9 cellular contexts compared by ENCODE assay signal in the genomic region with DNA sequence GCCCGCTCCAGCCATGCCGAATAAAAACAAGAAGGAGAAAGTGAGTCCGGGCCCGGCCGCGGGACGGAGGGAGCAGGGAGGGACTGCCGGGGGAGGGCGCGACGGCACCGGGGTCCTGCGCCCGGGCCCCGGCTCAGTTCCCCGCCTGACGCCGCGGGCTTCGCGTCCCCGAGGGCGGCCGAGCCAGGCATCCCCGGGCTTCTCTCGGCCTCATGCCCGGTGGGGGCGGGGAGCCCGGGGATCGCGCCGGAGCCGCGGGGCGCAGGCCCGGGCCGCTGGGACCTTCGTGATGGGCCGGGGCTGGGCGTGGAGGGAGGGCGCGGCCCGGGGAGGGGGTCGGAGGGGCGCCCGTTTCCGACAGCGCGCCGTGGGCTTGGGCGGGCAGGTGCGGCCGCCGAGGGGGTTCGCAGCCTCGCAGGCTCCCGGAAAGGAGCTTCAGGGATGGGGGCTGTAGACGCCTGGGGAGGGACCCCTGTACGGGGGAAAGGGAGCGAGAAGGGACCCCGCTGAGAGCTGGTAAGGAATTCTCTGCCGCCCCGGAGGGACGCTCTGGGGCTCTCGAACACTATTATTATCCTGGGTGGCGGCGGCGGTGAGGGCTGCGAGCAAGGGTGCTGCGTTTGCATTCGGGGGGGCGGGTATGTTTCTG. TPM values are rescaled to one million over a fixed set of nuclear protein-coding genes. Genes with fewer than 3 reads are reported as not detected.
DNase-seq lines count a peak whose midpoint lies in the region; ATAC-seq, FAIRE-seq and TF ChIP-seq lines count a peak whose summit lies in the region.
"Had no signal": no experiment of that assay in that cellular context is flagged by ENCODE, and none has a peak within 500 bp of the region (broad histone marks: within the 10 kb centered on the region; RNA-seq: fewer than 3 reads in every experiment).

No MANE protein-coding gene starts in this region.

- dilution Hi-C loops in mammary epithelial cell (cut with HindIII; ENCODE audit: low sequenced_read_pairs): no loop called here

- POLR2A ChIA-PET in HepG2 (lab: Yijun Ruan, JAX): interaction anchor here (1.0 to 1.1 kb wide), 2 partner anchors 9 to 30 kb away, joined by 3 to 6 read pairs; no protein-coding TSS in a partner anchor

- no peak for TF ChIP-seq POLR2A in HepG2 (IDR thresholded peaks at IDR 0.05; ENCODE audit: insufficient read depth in 1 of 2, low read depth in 2 of 2, low read length in 2 of 2)

- TF ChIP-seq RAD21 in HepG2 (CRISPR knock-in tag; IDR thresholded peaks at IDR 0.05): no peak; the same call in 1 of the 2 replicates

- WGBS in mammary epithelial cell (ENCODE audit: low coverage, missing lambda C conversion rate): 0% methylated on average over 3 of the region's 72 CpGs
- WGBS in HepG2 (ENCODE audit: low lambda C conversion rate): 0% methylated on average over 12 of the region's 72 CpGs

- H3K4me1 ChIP-seq in mammary epithelial cell (ENCODE audit: insufficient read depth, low read length): peaks cover 14% of the 10 kb centered on the region
- H3K4me1 ChIP-seq in HepG2 (ENCODE audit: insufficient read depth, low read length): peaks cover 43% of the 10 kb centered on the region

- H4K20me1 ChIP-seq in mammary epithelial cell (ENCODE audit: insufficient read depth, low read length) (no peaks in the 10 kb centered on the region), HepG2 (ENCODE audit: insufficient read depth, low read length) (no peaks in the 10 kb centered on the region)

- no peak for FAIRE-seq in HepG2 (lab: Jason Lieb, UNC)
- FAIRE-seq: GM18507 had no signal

- peak overlapping the region; percentile 90 for H2AFZ ChIP-seq in mammary epithelial cell (ENCODE audit: low read depth, low read length)
- H2AFZ ChIP-seq in HepG2 (ENCODE audit: low read length): no peak overlapping the region

- peak overlapping the region; percentile 53 to 71 (median 68) for H3K4me3 ChIP-seq in mammary epithelial cell (replicated peaks in 1 of 3; ENCODE audit: insufficient read depth in 1 of 3, low read depth in 2 of 3, low read length in 3 of 3)
- peak overlapping the region; percentile 68 to 81 (median 75) for H3K4me3 ChIP-seq in HepG2 (replicated peaks in 1 of 3; ENCODE audit: insufficient read depth in 1 of 3, low read depth in 2 of 3, low read length in 3 of 3)

- peak overlapping the region; percentile 18 for H3K27ac ChIP-seq in mammary epithelial cell (ENCODE audit: insufficient read depth, low read depth, low read length)
- H3K27ac ChIP-seq in HepG2 (ENCODE audit: extremely low read length, insufficient read depth, low read length): peak overlapping the region; percentile 51

- intact Hi-C loops in mammary epithelial cell (cut with micrococcal nuclease): loop anchor here (2.0 kb wide), 1 partner anchor 55 kb away; no protein-coding TSS in a partner anchor
- intact Hi-C loops in HepG2 (cut with micrococcal nuclease; ENCODE audit: unreplicated experiment): no loop called here

- no peak for TF ChIP-seq EP300 in HepG2 (IDR thresholded peaks at IDR 0.05; ENCODE audit: low read depth in 2 of 2, low read length in 2 of 2)
- no peak for TF ChIP-seq EP300 in HepG2 (CRISPR knock-in tag; IDR thresholded peaks at IDR 0.05; ENCODE audit: borderline replicate concordance)

- peak overlapping the region; percentile 62 for H3K9ac ChIP-seq in mammary epithelial cell (ENCODE audit: insufficient read depth, low read length)
- H3K9ac ChIP-seq in HepG2 (ENCODE audit: insufficient read depth, low read depth, low read length): peak overlapping the region; percentile 71

- no peaks in the 10 kb centered on the region for H3K9me3 ChIP-seq in mammary epithelial cell (replicated peaks; ENCODE audit: insufficient read depth, low read length)
- H3K9me3 ChIP-seq in HepG2 (ENCODE audit: low read length): no peaks in the 10 kb centered on the region

- H3K27me3 ChIP-seq in mammary epithelial cell (ENCODE audit: insufficient read depth, low read length) (no peaks in the 10 kb centered on the region), HepG2 (ENCODE audit: control insufficient read depth in 1 of 2, insufficient read depth in 2 of 2, low read length in 2 of 2) (peaks cover 2 to 23% of the 10 kb centered on the region in 2 experiments; a peak in 2 of 5 replicates)

- ATAC-seq in GM18858 (IDR thresholded peaks at IDR 0.05; ENCODE audit: unreplicated experiment) (peak; percentile 9), HG03095 (IDR thresholded peaks at IDR 0.05; ENCODE audit: unreplicated experiment) (peak; percentile 9), HepG2 (peak; percentile 6; the same call in 1 of the 3 replicates)

- peaks cover 5% of the 10 kb centered on the region for H3K36me3 ChIP-seq in mammary epithelial cell (ENCODE audit: insufficient read depth, low read length)
- peaks cover 0 to 10% of the 10 kb centered on the region in 2 experiments; a peak in 2 of 5 replicates for H3K36me3 ChIP-seq in HepG2 (replicated peaks in 1 of 2; ENCODE audit: control insufficient read depth in 1 of 2, insufficient read depth in 2 of 2, low read length in 2 of 2)

- H3K79me2 ChIP-seq in mammary epithelial cell (ENCODE audit: insufficient read depth, low read length) (no peaks in the 10 kb centered on the region), HepG2 (ENCODE audit: insufficient read depth, low read length) (peaks cover 3% of the 10 kb centered on the region)

- CTCF ChIA-PET in mammary epithelial cell (lab: Charles Lee; ENCODE audit: low non-redundant PET) (no interaction called here), HepG2 (lab: Yijun Ruan, JAX; ENCODE audit: low intra/inter-chr PET ratio, low total read pairs) (no interaction called here)

- TF ChIP-seq CTCF in mammary epithelial cell (conservative IDR thresholded peaks at IDR 0.05 in 1 of 2, IDR thresholded peaks at IDR 0.05 in 1 of 2; ENCODE audit: extremely low read depth in 1 of 2, insufficient read depth in 1 of 2, low read depth in 1 of 2, low read length in 2 of 2): no peak
- no peak for TF ChIP-seq CTCF in HepG2 (CRISPR knock-in tag; IDR thresholded peaks at IDR 0.05)

- H3K4me2 ChIP-seq in mammary epithelial cell (ENCODE audit: insufficient read depth, low read depth, low read length) (peak overlapping the region; percentile 83), HepG2 (ENCODE audit: low read depth, low read length) (peak overlapping the region; percentile 64)

- DNase-seq in 8988T (peak; percentile 60), T-helper 22 cell (ENCODE audit: low read depth) (peak; percentile 10), mammary epithelial cell (no peak), HepG2 (ENCODE audit: low spot score) (no peak), NCI-H2029 treated with DMSO at 0.1 percent for 48 hours (lab: John Stamatoyannopoulos, UW) (no peak)
- DNase-seq in stimulated activated CD4-positive, alpha-beta T cell treated with anti-CD3 and anti-CD28 coated beads, Interleukin-4, amount 100 ng/mL, for 48 hours (ENCODE audit: low read depth in 2 of 2): peak; percentile 27 to 28

- in situ Hi-C loops in mammary epithelial cell (cut with MboI; ENCODE audit: low sequenced_read_pairs in 2 of 2): no loop called here
- in situ Hi-C loops in HepG2 (cut with HindIII; ENCODE audit: extremely low pct_ligation_motif_present, low pct_unique_long_range_greater_than_20kb): no loop called here

- BruUV-seq in mammary epithelial cell (replicated peaks; lab: Mats Ljungman, UMichigan) (no TSS peak), HepG2 (replicated peaks; lab: Mats Ljungman, UMichigan) (no TSS peak)

RNA-seq across cellular contexts. Expression of a gene that starts 0.5 kb away (rescaled TPM):
- total RNA-seq in mammary epithelial cell (100 to 1,000 TPM in 1 of 2 donors, 10 to 100 TPM in 1; 85.0 to 110 TPM), HepG2 (2016; rRNA removed; fragmentation: Illumina TruSeq; extraction: Trizol) (74.3 and 94.8 TPM in 2 replicates)
- polyA plus RNA-seq in mammary epithelial cell (56.4 TPM), HepG2 (2011; rRNA removed) (68.1 and 78.5 TPM in 2 replicates)
- 105 TPM for polyA minus RNA-seq in mammary epithelial cell
- 82.8 and 86.5 TPM in 2 replicates for total RNA-seq in HepG2 (2016; cell fraction: cytosol; rRNA removed; fragmentation: Illumina TruSeq; extraction: Trizol; ENCODE audit: low read depth)
- total RNA-seq in HepG2 (2016; cell fraction: insoluble cytoplasmic fraction; rRNA removed; fragmentation: Illumina TruSeq; extraction: Trizol): 71.4 and 92.2 TPM in 2 replicates
- 125 and 142 TPM in 2 replicates for total RNA-seq in HepG2 (2016; cell fraction: membrane; rRNA removed; fragmentation: Illumina TruSeq; extraction: Trizol)
- total RNA-seq in HepG2 (2016; cell fraction: nucleus; rRNA removed; fragmentation: Illumina TruSeq; extraction: Trizol): 51.6 and 56.6 TPM in 2 replicates
- polyA plus RNA-seq in HepG2 (2011; cell fraction: cytosol; rRNA removed): 38.4 and 55.1 TPM in 2 replicates
- polyA plus RNA-seq in HepG2 (2011; cell fraction: nucleus; rRNA removed): 57.2 and 60.5 TPM in 2 replicates
- 61.1 and 92.0 TPM in 2 replicates for polyA plus RNA-seq in HepG2 (2012)
- 97.1 and 105 TPM in 2 replicates for polyA plus RNA-seq in HepG2 (2016; cell fraction: cytosol; fragmentation: Illumina TruSeq; extraction: Trizol; ENCODE audit: low read depth)
- 87.9 and 89.9 TPM in 2 replicates for polyA plus RNA-seq in HepG2 (2016; cell fraction: insoluble cytoplasmic fraction; fragmentation: Illumina TruSeq; extraction: Trizol; ENCODE audit: low read depth)
- 110 and 121 TPM in 2 replicates for polyA plus RNA-seq in HepG2 (2016; cell fraction: membrane; fragmentation: Illumina TruSeq; extraction: Trizol; ENCODE audit: low read depth)
- polyA plus RNA-seq in HepG2 (2016; cell fraction: nucleus; fragmentation: Illumina TruSeq; extraction: Trizol; ENCODE audit: insufficient read depth, low read depth): 63.8 and 64.0 TPM in 2 replicates
- polyA minus RNA-seq in HepG2 (2011; rRNA and poly(A)+ RNA removed; ENCODE audit: low replicate concordance): 69.0 and 106 TPM in 2 replicates
- 67.1 and 70.9 TPM in 2 replicates for polyA minus RNA-seq in HepG2 (2011; cell fraction: cytosol; rRNA and poly(A)+ RNA removed)
- polyA minus RNA-seq in HepG2 (2011; cell fraction: nucleus; rRNA and poly(A)+ RNA removed): 110 and 115 TPM in 2 replicates

Comparison
In these comparisons a context has a peak if more than half of its experiments do, and no peak if none do; other contexts are left out.
1. DNase-seq: peak in 8988T (single experiment), T-helper 22 cell (single experiment) and stimulated activated CD4-positive, alpha-beta T cell treated with anti-CD3 and anti-CD28 coated beads, Interleukin-4, amount 100 ng/mL, for 48 hours (2 of 2); none in mammary epithelial cell (single experiment), HepG2 (single experiment) and NCI-H2029 treated with DMSO at 0.1 percent for 48 hours (single experiment).
2. Peak in every context shown above with its lines, with median percentiles within 50 percentile points of each other: ATAC-seq.